ENCODE assay signal across 13 cellular contexts in the genomic region with DNA sequence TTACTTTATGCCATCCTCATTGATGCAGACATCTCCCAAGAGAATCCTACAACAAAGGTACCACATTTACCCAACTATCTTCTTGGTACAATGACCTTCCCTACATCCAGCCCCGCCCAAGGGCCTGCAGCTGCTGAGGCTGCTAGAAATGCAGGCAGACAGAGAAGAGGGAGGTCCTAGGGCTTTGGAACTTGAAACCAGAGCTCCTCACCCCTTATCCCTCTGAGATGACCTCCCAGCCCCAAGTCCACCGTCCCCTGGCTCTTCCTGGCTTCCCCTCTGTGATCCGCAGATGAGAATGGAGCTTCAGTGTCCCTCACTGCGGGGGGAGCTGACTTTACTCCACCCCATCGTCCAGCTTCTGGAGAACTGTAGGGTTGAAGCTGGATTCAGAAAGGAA. TPM values are rescaled to one million over a fixed set of nuclear protein-coding genes. Genes with fewer than 3 reads are reported as not detected.
A peak's percentile ranks its signal among the peaks of the same experiment; 100 is the strongest.
DNase-seq lines count a peak whose midpoint lies in the region; ATAC-seq and TF ChIP-seq lines count a peak whose summit lies in the region.
"Had no signal": no experiment of that assay in that cellular context is flagged by ENCODE, and none has a peak within 500 bp of the region (broad histone marks: within the 10 kb centered on the region; RNA-seq: fewer than 3 reads in every experiment).

No MANE protein-coding gene starts in this region.

- peaks cover 30% of the 10 kb centered on the region for H4K20me1 ChIP-seq in Loucy (ENCODE audit: insufficient read depth, low read length, poor library complexity, severe bottlenecking)
- H4K20me1 ChIP-seq in fibroblast of lung (ENCODE audit: control insufficient read depth, extremely low read depth, insufficient read depth, low read length), result no peaks in the 10 kb centered on the region

- peak overlapping the region; percentile 100 for H3K4me2 ChIP-seq in Loucy (ENCODE audit: low read depth, low read length, poor library complexity, severe bottlenecking)
- H3K4me2 ChIP-seq in fibroblast of lung (ENCODE audit: extremely low read depth, insufficient read depth, low read length), result no peak overlapping the region

- H3F3A ChIP-seq in Loucy (ENCODE audit: low read depth), result no peaks in the 10 kb centered on the region

- no peaks in the 10 kb centered on the region for H3K27me3 ChIP-seq in ACC112 (ENCODE audit: insufficient read depth, low read length)
- peaks cover 11% of the 10 kb centered on the region for H3K27me3 ChIP-seq in Loucy (ENCODE audit: insufficient read depth, low read length, poor library complexity, severe bottlenecking)
- H3K27me3 ChIP-seq in fibroblast of lung (ENCODE audit: control insufficient read depth, insufficient read depth, low read length), result no peaks in the 10 kb centered on the region
- H3K27me3 ChIP-seq in rectal smooth muscle tissue (ENCODE audit: control insufficient read depth, insufficient read depth, low read length), result no peaks in the 10 kb centered on the region

- peaks cover 37% of the 10 kb centered on the region for H3K79me2 ChIP-seq in ACC112 (ENCODE audit: control insufficient read depth, insufficient read depth, low read length, unreplicated experiment)
- H3K79me2 ChIP-seq in Loucy (ENCODE audit: insufficient read depth, low read length), result peaks cover 45% of the 10 kb centered on the region
- peaks cover 35% of the 10 kb centered on the region for H3K79me2 ChIP-seq in fibroblast of lung (ENCODE audit: control insufficient read depth, insufficient read depth, low read length)

- H3K9ac ChIP-seq in Loucy (ENCODE audit: low read depth, low read length, poor library complexity, severe bottlenecking) (peak overlapping the region; percentile 100), fibroblast of lung (ENCODE audit: insufficient read depth, low read length) (no peak overlapping the region), rectal smooth muscle tissue (ENCODE audit: low read length) (peak overlapping the region; percentile 6)

- DNase-seq in fibroblast of lung (ENCODE audit: low read depth in 2 of 2), result no peak
- no peak for DNase-seq in substantia nigra (lab: John Stamatoyannopoulos, UW)
- DNase-seq in NCI-H2029 (lab: John Stamatoyannopoulos, UW), result no peak
- DNase-seq in DMS153 treated with DMSO at 0.1 percent for 48 hours (lab: John Stamatoyannopoulos, UW; ENCODE audit: unreplicated experiment), result no peak
- DNase-seq: C1 segment of cervical spinal cord, erythroblast, GF-D8, NCI-H1694 treated with DMSO at 0.1 percent for 48 hours, T-cell had no signal

- H3K4me3 ChIP-seq in ACC112 (ENCODE audit: low read depth, low read length), result no peak overlapping the region
- H3K4me3 ChIP-seq in Loucy (ENCODE audit: low read length, poor library complexity, severe bottlenecking), result no peak overlapping the region
- no peak overlapping the region for H3K4me3 ChIP-seq in fibroblast of lung (replicated peaks in 1 of 4; ENCODE audit: control extremely low read depth in 1 of 4, insufficient read depth in 1 of 4, low read depth in 3 of 4, low read length in 4 of 4)
- H3K4me3 ChIP-seq in rectal smooth muscle tissue (ENCODE audit: low read length), result no peak overlapping the region

- H3K4me1 ChIP-seq in ACC112 (ENCODE audit: control insufficient read depth, insufficient read depth, low read length, unreplicated experiment) (peaks cover 55% of the 10 kb centered on the region), Loucy (ENCODE audit: insufficient read depth, low read length, poor library complexity, severe bottlenecking) (peaks cover 74% of the 10 kb centered on the region), fibroblast of lung (ENCODE audit: control insufficient read depth, extremely low read depth, insufficient read depth, low read length) (peaks cover 28% of the 10 kb centered on the region), rectal smooth muscle tissue (ENCODE audit: control insufficient read depth, insufficient read depth, low read length) (peaks cover 20% of the 10 kb centered on the region)

- ATAC-seq in HG03342 (IDR thresholded peaks at IDR 0.05; ENCODE audit: unreplicated experiment), result no peak
- ATAC-seq: T-cell had no signal

- H3K9me3 ChIP-seq in Loucy (ENCODE audit: insufficient read depth, low read depth, low read length) (no peaks in the 10 kb centered on the region), fibroblast of lung (ENCODE audit: control insufficient read depth, insufficient read depth, low read depth, low read length) (no peaks in the 10 kb centered on the region)

- H2AFZ ChIP-seq in ACC112 (ENCODE audit: low read length, unreplicated experiment), result no peak overlapping the region
- 0 out of 2 replicates have a peak overlapping the region, but pooled peaks have one; percentile 2 for H2AFZ ChIP-seq in Loucy (ENCODE audit: low read length)
- peak overlapping the region; percentile 34 for H2AFZ ChIP-seq in fibroblast of lung (ENCODE audit: low read length)

- H3K27ac ChIP-seq in ACC112 (ENCODE audit: low read depth, low read length), result peak overlapping the region; percentile 2; the same call in 1 of the 2 replicates
- no peak overlapping the region for H3K27ac ChIP-seq in fibroblast of lung (ENCODE audit: insufficient read depth, low read length)
- H3K27ac ChIP-seq in rectal smooth muscle tissue (ENCODE audit: low read depth, low read length), result peak overlapping the region; percentile 98
- H3K27ac ChIP-seq in substantia nigra (ENCODE audit: low read depth, low read length, poor library complexity, severe bottlenecking), result no peak overlapping the region

- no peaks in the 10 kb centered on the region for H3K9me2 ChIP-seq in Loucy (replicated peaks; ENCODE audit: low read depth, low read length)

- 0 out of 2 replicates have a peak, but pooled peaks cover 5% of the 10 kb centered on the region for H3K36me3 ChIP-seq in ACC112 (ENCODE audit: insufficient read depth, low read length)
- no peaks in the 10 kb centered on the region for H3K36me3 ChIP-seq in Loucy (ENCODE audit: insufficient read depth, low read length)
- H3K36me3 ChIP-seq in fibroblast of lung (ENCODE audit: control insufficient read depth, insufficient read depth, low read length), result peaks cover 3% of the 10 kb centered on the region
- H3K36me3 ChIP-seq in rectal smooth muscle tissue (ENCODE audit: control insufficient read depth, insufficient read depth, low read length), result peaks cover 7% of the 10 kb centered on the region

- TF ChIP-seq CTCF in Loucy (conservative IDR thresholded peaks at IDR 0.05; ENCODE audit: low read length) (no peak), fibroblast of lung (conservative IDR thresholded peaks at IDR 0.05 in 1 of 2, IDR thresholded peaks at IDR 0.05 in 1 of 2; ENCODE audit: low read depth in 1 of 2, low read length in 2 of 2) (no peak)

RNA-seq across cellular contexts. Expression of gene TNFRSF1A, which starts 1.6 kb away (rescaled TPM):
- total RNA-seq in fibroblast of lung, result 141 and 157 TPM in 2 replicates
- polyA plus RNA-seq in fibroblast of lung, result 182 and 257 TPM in 2 replicates
- 146 and 182 TPM in 2 replicates for polyA plus RNA-seq in fibroblast of lung (2012)
- polyA minus RNA-seq in fibroblast of lung (ENCODE audit: low replicate concordance), result 357 and 498 TPM in 2 replicates

RNA-seq across cellular contexts. Expression of gene SCNN1A, which starts 31.8 kb away (rescaled TPM):
- total RNA-seq in fibroblast of lung, result under 0.01 and 0.26 TPM in 2 replicates
- polyA plus RNA-seq in fibroblast of lung, result 0.05 and 0.08 TPM in 2 replicates
- 0.13 and 0.29 TPM in 2 replicates for polyA plus RNA-seq in fibroblast of lung (2012)
- polyA minus RNA-seq in fibroblast of lung (ENCODE audit: low replicate concordance), result not detected in 2 replicates

RNA-seq across cellular contexts. Expression of gene PLEKHG6, which starts 33.0 kb away (rescaled TPM):
- total RNA-seq in fibroblast of lung, result under 0.01 and 0.50 TPM in 2 replicates
- polyA plus RNA-seq in fibroblast of lung, result 0.07 and 0.26 TPM in 2 replicates
- polyA plus RNA-seq in fibroblast of lung (2012), result 0.16 and 1.1 TPM in 2 replicates
- polyA minus RNA-seq in fibroblast of lung (ENCODE audit: low replicate concordance), result 3.8 TPM in 1 of 2 replicates, not detected in the other

RNA-seq across cellular contexts. Expression of gene LTBR, which starts 40.4 kb away (rescaled TPM):
- total RNA-seq in fibroblast of lung, result 60.6 and 78.4 TPM in 2 replicates
- 45.8 and 55.7 TPM in 2 replicates for polyA plus RNA-seq in fibroblast of lung
- 81.9 and 99.1 TPM in 2 replicates for polyA plus RNA-seq in fibroblast of lung (2012)
- 78.7 and 105 TPM in 2 replicates for polyA minus RNA-seq in fibroblast of lung (ENCODE audit: low replicate concordance)

Comparison
In these comparisons a context has a peak if more than half of its experiments do, and no peak if none do; other contexts are left out.
1. H3K27ac ChIP-seq: peak in ACC112 (single experiment) and rectal smooth muscle tissue (single experiment); none in fibroblast of lung (single experiment) and substantia nigra (single experiment).